ENCODE assay signal across 8 cellular contexts in the genomic region with DNA sequence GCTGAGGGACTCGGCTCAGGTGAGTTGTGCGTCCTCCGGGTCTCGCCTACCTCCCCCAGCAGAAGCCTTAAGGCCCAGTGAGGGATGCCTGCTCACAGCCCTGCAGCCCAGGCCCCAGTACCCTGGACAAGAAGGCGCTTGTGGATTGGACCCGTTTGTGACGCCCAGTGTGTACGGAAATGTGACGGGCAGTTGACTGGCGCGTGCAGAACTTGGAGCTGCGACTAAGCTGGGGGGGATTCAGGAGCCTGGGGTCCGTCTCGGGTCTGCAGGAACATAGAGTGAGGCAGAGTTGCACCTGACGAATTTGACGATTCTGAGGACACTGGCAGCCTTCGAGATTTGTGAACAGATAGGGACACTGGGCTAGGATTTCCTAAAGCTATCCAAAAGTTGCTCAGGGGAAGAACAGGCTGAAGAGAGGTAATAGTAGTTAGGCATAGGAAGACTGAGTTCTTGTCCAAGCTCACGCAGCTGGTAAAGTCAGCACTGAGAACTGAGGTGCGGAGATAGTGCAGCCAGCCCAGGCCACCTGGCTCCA. TPM values are rescaled to one million over a fixed set of nuclear protein-coding genes. Genes with fewer than 3 reads are reported as not detected.
DNase-seq lines count a peak whose midpoint lies in the region; ATAC-seq and TF ChIP-seq lines count a peak whose summit lies in the region.

No MANE protein-coding gene starts in this region.

- H3K27me3 ChIP-seq in body of pancreas (no peaks in the 10 kb centered on the region), mucosa of rectum (ENCODE audit: control insufficient read depth in 2 of 2, insufficient read depth in 2 of 2, low read length in 2 of 2) (no peaks in the 10 kb centered on the region)

- peaks cover 0 to 29% (median 3%) of the 10 kb centered on the region in 3 donors for H3K9me3 ChIP-seq in body of pancreas
- H3K9me3 ChIP-seq in mucosa of rectum (ENCODE audit: control insufficient read depth in 2 of 2, low read length in 2 of 2): peaks cover 41 to 45% of the 10 kb centered on the region in 2 donors

- TF ChIP-seq CTCF in body of pancreas (IDR thresholded peaks at IDR 0.05): no peak

- DNase-seq in AG08396 (ENCODE audit: low spot score) (peak; percentile 15), body of pancreas (no peak), KG1 (lab: John Stamatoyannopoulos, UW) (no peak), NCI-H1092 (lab: John Stamatoyannopoulos, UW) (no peak)

- peak overlapping the region; percentile 52 to 71 for H3K9ac ChIP-seq in mucosa of rectum (ENCODE audit: low read depth in 1 of 2, low read length in 2 of 2)

- no peak for TF ChIP-seq POLR2A in body of pancreas (IDR thresholded peaks at IDR 0.05)

- H3K27ac ChIP-seq in body of pancreas: peak overlapping the region in 2 of 4 donors; percentile 44 to 65
- peak overlapping the region in 1 of 2 donors; percentile 61 for H3K27ac ChIP-seq in mucosa of rectum (ENCODE audit: low read depth in 2 of 2, low read length in 2 of 2)

- intact Hi-C loops in body of pancreas (cut with DNase I): no loop called here

- H3K4me1 ChIP-seq in body of pancreas: peaks cover 17% of the 10 kb centered on the region
- peaks cover 13% of the 10 kb centered on the region in 2 donors for H3K4me1 ChIP-seq in mucosa of rectum (ENCODE audit: control insufficient read depth in 2 of 2, insufficient read depth in 2 of 2, low read length in 2 of 2)

- peak; percentile 5 for ATAC-seq in HG03196 (IDR thresholded peaks at IDR 0.05; ENCODE audit: unreplicated experiment)
- no peak for ATAC-seq in body of pancreas
- no peak for ATAC-seq in GM21529 (IDR thresholded peaks at IDR 0.05; ENCODE audit: unreplicated experiment)
- ATAC-seq in HG03442 (IDR thresholded peaks at IDR 0.05; ENCODE audit: unreplicated experiment): no peak

- H3K36me3 ChIP-seq in body of pancreas (replicated peaks in 1 of 2; ENCODE audit: insufficient read depth in 1 of 2, low read depth in 2 of 2) (peaks cover 7 to 14% of the 10 kb centered on the region in 2 donors), mucosa of rectum (ENCODE audit: control insufficient read depth in 2 of 2, insufficient read depth in 2 of 2, low read length in 2 of 2) (peaks cover 38 to 41% of the 10 kb centered on the region in 2 donors)

- peak overlapping the region; percentile 76 to 94 for H3K4me3 ChIP-seq in body of pancreas
- peak overlapping the region; percentile 82 to 97 for H3K4me3 ChIP-seq in mucosa of rectum (ENCODE audit: low read length in 2 of 2)

- WGBS in body of pancreas, 2 donors: 3 to 5% methylated on average over 14 to 19 of the region's 19 CpGs

RNA-seq across cellular contexts. Expression of a gene that starts 0.5 kb away (rescaled TPM):
- 1 to 10 TPM; 2.3 to 2.9 TPM for total RNA-seq in body of pancreas

RNA-seq across cellular contexts. Expression of a gene that starts 13.6 kb away (rescaled TPM):
- total RNA-seq in body of pancreas: not detected

RNA-seq across cellular contexts. Expression of a gene that starts 26.7 kb away (rescaled TPM):
- total RNA-seq in body of pancreas: 1 to 10 TPM; 2.1 to 2.6 TPM

RNA-seq across cellular contexts. Expression of a gene that starts 45.1 kb away (rescaled TPM):
- 1 to 10 TPM; 2.1 to 3.3 TPM for total RNA-seq in body of pancreas

RNA-seq across cellular contexts. Expression of a gene that starts 49.3 kb away (rescaled TPM):
- 1 to 10 TPM; 3.6 to 9.9 TPM for total RNA-seq in body of pancreas
